1 cellular context compared by ENCODE assay signal in the genomic region with DNA sequence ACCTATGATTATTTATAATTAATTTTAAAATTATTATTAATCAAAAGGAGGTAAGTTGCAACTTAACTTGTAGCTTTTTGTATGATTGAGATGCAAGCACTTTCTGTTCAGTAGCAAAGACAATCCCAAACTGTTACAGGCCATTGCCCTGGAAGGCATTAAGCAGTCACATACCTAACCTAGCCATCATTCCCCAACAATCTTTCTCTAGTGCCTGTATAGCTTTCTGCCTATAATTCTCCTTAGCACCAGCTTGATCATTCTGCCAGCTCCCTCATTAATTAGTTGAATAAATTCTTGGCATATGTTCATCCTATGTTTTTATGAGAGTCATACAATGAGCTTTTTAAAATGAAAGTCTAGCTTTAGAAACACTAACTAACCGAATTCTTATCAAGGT.
TF ChIP-seq lines count a peak whose summit lies in the region.

No MANE protein-coding gene starts in this region.

TF ChIP-seq in IMR-90, 13 proteins besides CTCF, POLR2A, EP300 and RAD21:
- no peak for TF ChIP-seq MAZ (IDR thresholded peaks at IDR 0.05; ENCODE audit: borderline replicate concordance, low read depth, low read length)
- no peak for TF ChIP-seq BHLHE40 (IDR thresholded peaks at IDR 0.05; ENCODE audit: low read depth, low read length)
- no peak for TF ChIP-seq MXI1 (IDR thresholded peaks at IDR 0.05; ENCODE audit: borderline replicate concordance, low read depth, low read length)
- no peak for TF ChIP-seq FOS (IDR thresholded peaks at IDR 0.05; ENCODE audit: low read depth, low read length)
- TF ChIP-seq NFE2L2 (IDR thresholded peaks at IDR 0.05; ENCODE audit: low read depth, low read length), result no peak
- no peak for TF ChIP-seq MAFK (IDR thresholded peaks at IDR 0.05; ENCODE audit: low read depth, low read length)
- no peak for TF ChIP-seq RFX5 (IDR thresholded peaks at IDR 0.05; ENCODE audit: low read depth, low read length)
- TF ChIP-seq, protein P1, sequence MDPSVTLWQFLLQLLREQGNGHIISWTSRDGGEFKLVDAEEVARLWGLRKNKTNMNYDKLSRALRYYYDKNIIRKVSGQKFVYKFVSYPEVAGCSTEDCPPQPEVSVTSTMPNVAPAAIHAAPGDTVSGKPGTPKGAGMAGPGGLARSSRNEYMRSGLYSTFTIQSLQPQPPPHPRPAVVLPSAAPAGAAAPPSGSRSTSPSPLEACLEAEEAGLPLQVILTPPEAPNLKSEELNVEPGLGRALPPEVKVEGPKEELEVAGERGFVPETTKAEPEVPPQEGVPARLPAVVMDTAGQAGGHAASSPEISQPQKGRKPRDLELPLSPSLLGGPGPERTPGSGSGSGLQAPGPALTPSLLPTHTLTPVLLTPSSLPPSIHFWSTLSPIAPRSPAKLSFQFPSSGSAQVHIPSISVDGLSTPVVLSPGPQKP (IDR thresholded peaks at IDR 0.05; ENCODE audit: borderline replicate concordance, low read depth, low read length), result no peak
- TF ChIP-seq RCOR1 (IDR thresholded peaks at IDR 0.05; ENCODE audit: insufficient replicate concordance, low read length), result no peak
- TF ChIP-seq CEBPB (IDR thresholded peaks at IDR 0.05; ENCODE audit: low read depth, low read length), result no peak
- TF ChIP-seq CHD1 (IDR thresholded peaks at IDR 0.05; ENCODE audit: low read depth, low read length), result no peak
- TF ChIP-seq, protein P2, sequence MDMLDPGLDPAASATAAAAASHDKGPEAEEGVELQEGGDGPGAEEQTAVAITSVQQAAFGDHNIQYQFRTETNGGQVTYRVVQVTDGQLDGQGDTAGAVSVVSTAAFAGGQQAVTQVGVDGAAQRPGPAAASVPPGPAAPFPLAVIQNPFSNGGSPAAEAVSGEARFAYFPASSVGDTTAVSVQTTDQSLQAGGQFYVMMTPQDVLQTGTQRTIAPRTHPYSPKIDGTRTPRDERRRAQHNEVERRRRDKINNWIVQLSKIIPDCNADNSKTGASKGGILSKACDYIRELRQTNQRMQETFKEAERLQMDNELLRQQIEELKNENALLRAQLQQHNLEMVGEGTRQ (IDR thresholded peaks at IDR 0.05; ENCODE audit: low read depth, low read length), result no peak
- TF ChIP-seq SMC3 (IDR thresholded peaks at IDR 0.05; ENCODE audit: low read depth, low read length), result no peak
